1 cellular context compared by ENCODE assay signal in the genomic region with DNA sequence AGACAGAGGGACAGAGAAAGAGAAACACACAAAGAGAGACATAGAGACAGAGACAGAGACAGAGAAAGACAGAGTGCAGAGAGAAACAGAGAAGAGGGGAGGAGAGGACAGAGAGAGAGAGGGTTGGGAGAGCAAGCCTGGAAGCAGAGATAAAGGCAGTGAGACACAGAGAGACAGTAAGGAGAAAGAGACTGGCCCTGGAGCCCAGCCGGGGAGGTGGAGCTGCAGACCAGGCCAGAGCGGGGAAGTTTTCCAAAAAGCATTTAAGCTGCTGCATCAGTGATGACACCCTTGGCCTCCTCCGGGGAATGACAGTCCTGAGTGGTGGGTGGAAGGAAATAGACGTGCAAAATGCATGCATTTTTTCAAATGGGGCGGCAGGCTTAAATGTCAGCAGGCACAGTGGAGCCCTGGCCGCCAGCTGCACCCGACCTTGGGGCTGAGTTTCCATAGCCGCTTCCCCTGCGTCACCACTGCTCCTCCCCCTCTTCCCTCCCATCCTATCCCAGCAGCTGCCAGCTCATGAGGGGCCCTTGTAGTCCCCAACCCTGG.
TF ChIP-seq lines count a peak whose summit lies in the region.

No MANE protein-coding gene starts in this region.

TF ChIP-seq in H1, 55 proteins besides CTCF, POLR2A, EP300 and RAD21:
- TF ChIP-seq GABPA (IDR thresholded peaks at IDR 0.05; ENCODE audit: borderline replicate concordance, insufficient read depth, low read length), result no peak
- peak; percentile 71 for TF ChIP-seq CREB1 (IDR thresholded peaks at IDR 0.05)
